ENCODE assay signal across 8 cellular contexts in genomic region chr4:37383579-37384229, GRCh38.
DNase-seq lines count a peak whose midpoint lies in the region; ATAC-seq and TF ChIP-seq lines count a peak whose summit lies in the region.

No MANE protein-coding gene starts in this region.

- H3K4me3 Mint-ChIP-seq in HFFc6 (no peak overlapping the region), chondrocyte (ENCODE audit: unreplicated experiment) (no peak overlapping the region)
- H3K4me3 Mint-ChIP-seq in activated CD8-positive, alpha-beta memory T cell treated with anti-CD3 and anti-CD28 coated beads, Interleukin-2, amount 10 ng/mL, durations not matched to agents 7 days and 5 days, result no peak overlapping the region

- no peak for ATAC-seq in activated CD8-positive, alpha-beta memory T cell treated with anti-CD3 and anti-CD28 coated beads, Interleukin-2, amount 10 ng/mL, durations not matched to agents 7 days and 5 days

- H3K36me3 Mint-ChIP-seq in HFFc6 (ENCODE audit: low read depth), result no peaks in the 10 kb centered on the region
- no peaks in the 10 kb centered on the region for H3K36me3 Mint-ChIP-seq in chondrocyte (ENCODE audit: low read depth)
- H3K36me3 Mint-ChIP-seq in activated CD8-positive, alpha-beta memory T cell treated with anti-CD3 and anti-CD28 coated beads, Interleukin-2, amount 10 ng/mL, durations not matched to agents 7 days and 5 days, result no peaks in the 10 kb centered on the region

- H3K4me1 Mint-ChIP-seq in HFFc6 (ENCODE audit: low read depth), result no peaks in the 10 kb centered on the region
- no peaks in the 10 kb centered on the region for H3K4me1 Mint-ChIP-seq in chondrocyte (ENCODE audit: low read depth)
- H3K4me1 Mint-ChIP-seq in activated CD8-positive, alpha-beta memory T cell treated with anti-CD3 and anti-CD28 coated beads, Interleukin-2, amount 10 ng/mL, durations not matched to agents 7 days and 5 days, result no peaks in the 10 kb centered on the region

- DNase-seq in stimulated activated CD4-positive, alpha-beta T cell treated with anti-CD3 and anti-CD28 coated beads, Interleukin-15, amount 100 ng/mL, for 24 hours, result peak; percentile 12
- no peak for DNase-seq in stimulated activated CD4-positive, alpha-beta T cell treated with anti-CD3 and anti-CD28 coated beads, Interleukin-12 subunit alpha, Interleukin-12 subunit beta, amount 100 ng/mL, for 4 hours
- peak; percentile 22 for DNase-seq in HFFc6
- peak; percentile 41 to 80 for DNase-seq in NCI-H526 (lab: John Stamatoyannopoulos, UW)
- DNase-seq in chondrocyte (ENCODE audit: low spot score), result no peak
- DNase-seq in mucosa of gallbladder (ENCODE audit: low spot score), result peak; percentile 32
- DNase-seq in NCI-H2171 (lab: John Stamatoyannopoulos, UW), result no peak
- DNase-seq in activated CD8-positive, alpha-beta memory T cell treated with anti-CD3 and anti-CD28 coated beads, Interleukin-2, amount 10 ng/mL, durations not matched to agents 7 days and 5 days, result no peak

- CTCF ChIA-PET in activated CD8-positive, alpha-beta memory T cell treated with anti-CD3 and anti-CD28 coated beads, Interleukin-2, amount 10 ng/mL, durations not matched to agents 7 days and 5 days (lab: Charles Lee), result interaction anchor here (1.5 kb wide), 1 partner anchor 11 kb away, joined by 4 read pairs; no protein-coding TSS in a partner anchor

- H3K27ac Mint-ChIP-seq in HFFc6 (no peak overlapping the region), chondrocyte (ENCODE audit: unreplicated experiment) (no peak overlapping the region)
- H3K27ac Mint-ChIP-seq in activated CD8-positive, alpha-beta memory T cell treated with anti-CD3 and anti-CD28 coated beads, Interleukin-2, amount 10 ng/mL, durations not matched to agents 7 days and 5 days, result no peak overlapping the region

- H3K27me3 Mint-ChIP-seq in HFFc6 (ENCODE audit: insufficient read depth) (peaks cover 3% of the 10 kb centered on the region; the same call in 1 of the 2 replicates), chondrocyte (ENCODE audit: low read depth) (peaks cover 30% of the 10 kb centered on the region)
- peaks cover 20% of the 10 kb centered on the region for H3K27me3 Mint-ChIP-seq in activated CD8-positive, alpha-beta memory T cell treated with anti-CD3 and anti-CD28 coated beads, Interleukin-2, amount 10 ng/mL, durations not matched to agents 7 days and 5 days

- TF ChIP-seq CTCF in HFFc6 (IDR thresholded peaks at IDR 0.05), result peak; percentile 82
- TF ChIP-seq CTCF in chondrocyte (IDR thresholded peaks at IDR 0.05), result peak; percentile 84

- no peaks in the 10 kb centered on the region for H3K9me3 Mint-ChIP-seq in HFFc6
- no peaks in the 10 kb centered on the region for H3K9me3 Mint-ChIP-seq in chondrocyte (ENCODE audit: low read depth)
- H3K9me3 Mint-ChIP-seq in activated CD8-positive, alpha-beta memory T cell treated with anti-CD3 and anti-CD28 coated beads, Interleukin-2, amount 10 ng/mL, durations not matched to agents 7 days and 5 days (ENCODE audit: low read depth), result no peaks in the 10 kb centered on the region

Comparison
In these comparisons a context has a peak if more than half of its experiments do, and no peak if none do; other contexts are left out.
1. DNase-seq: peak in stimulated activated CD4-positive, alpha-beta T cell treated with anti-CD3 and anti-CD28 coated beads, Interleukin-15, amount 100 ng/mL, for 24 hours (single experiment), HFFc6 (single experiment), NCI-H526 (2 of 2) and mucosa of gallbladder (single experiment); none in stimulated activated CD4-positive, alpha-beta T cell treated with anti-CD3 and anti-CD28 coated beads, Interleukin-12 subunit alpha, Interleukin-12 subunit beta, amount 100 ng/mL, for 4 hours (single experiment), chondrocyte (single experiment), NCI-H2171 (single experiment) and activated CD8-positive, alpha-beta memory T cell treated with anti-CD3 and anti-CD28 coated beads, Interleukin-2, amount 10 ng/mL, durations not matched to agents 7 days and 5 days (single experiment).